In genomic region chr1:43539726-43540434, GRCh38 we compare ENCODE assay signal across 18 cellular contexts. TPM values are rescaled to one million over a fixed set of nuclear protein-coding genes. Genes with fewer than 3 reads are reported as not detected.
DNase-seq lines count a peak whose midpoint lies in the region; ATAC-seq and TF ChIP-seq lines count a peak whose summit lies in the region.
"Had no signal": no experiment of that assay in that cellular context is flagged by ENCODE, and none has a peak within 500 bp of the region (broad histone marks: within the 10 kb centered on the region; RNA-seq: fewer than 3 reads in every experiment).

No MANE protein-coding gene starts in this region.

- H3K4me3 ChIP-seq in ovary (no peak overlapping the region), thyroid gland (replicated peaks in 1 of 3) (no peak overlapping the region)
- H3K4me3 ChIP-seq: cardiac muscle cell, heart right ventricle, smooth muscle cell had no signal

- no peak for TF ChIP-seq CTCF in RWPE1 (conservative IDR thresholded peaks at IDR 0.05; ENCODE audit: low read depth)
- no peak for TF ChIP-seq CTCF in endothelial cell (IDR thresholded peaks at IDR 0.05; ENCODE audit: unreplicated experiment)
- no peak for TF ChIP-seq CTCF in ovary (IDR thresholded peaks at IDR 0.05)
- no peak for TF ChIP-seq CTCF in thyroid gland (IDR thresholded peaks at IDR 0.05)
- TF ChIP-seq CTCF in osteocyte (IDR thresholded peaks at IDR 0.05) = no peak

- H3K4me1 Mint-ChIP-seq in endothelial cell (ENCODE audit: unreplicated experiment) (peaks cover 25% of the 10 kb centered on the region), osteocyte (ENCODE audit: unreplicated experiment) (no peaks in the 10 kb centered on the region)
- H3K4me1 Mint-ChIP-seq: activated naive CD4-positive, alpha-beta T cell treated with anti-CD3 and anti-CD28 coated beads, Interleukin-2, amount 10 ng/mL, durations not matched to agents 7 days and 5 days had no signal

- no peak for ATAC-seq in HG03469 (IDR thresholded peaks at IDR 0.05; ENCODE audit: unreplicated experiment)

- H3K27ac ChIP-seq in RWPE1 (peak overlapping the region; percentile 95), ovary (peak overlapping the region; percentile 34 to 70), thyroid gland (peak overlapping the region; percentile 35 to 71 (median 56))
- H3K27ac ChIP-seq: cardiac muscle cell, heart right ventricle, neutrophil had no signal

- peak overlapping the region; percentile 25 for H3K4me3 Mint-ChIP-seq in endothelial cell (ENCODE audit: unreplicated experiment)
- H3K4me3 Mint-ChIP-seq in osteocyte (ENCODE audit: unreplicated experiment) = no peak overlapping the region
- H3K4me3 Mint-ChIP-seq: activated naive CD4-positive, alpha-beta T cell treated with anti-CD3 and anti-CD28 coated beads, Interleukin-2, amount 10 ng/mL, durations not matched to agents 7 days and 5 days had no signal

- peaks cover 18% of the 10 kb centered on the region for H3K4me1 ChIP-seq in ovary (ENCODE audit: insufficient read depth)
- H3K4me1 ChIP-seq in thyroid gland = peaks cover 25 to 62% of the 10 kb centered on the region in 2 donors

- TF ChIP-seq POLR2A in ovary (IDR thresholded peaks at IDR 0.05) (no peak), thyroid gland (IDR thresholded peaks at IDR 0.05) (no peak)

- no peak for TF ChIP-seq EP300 in ovary (IDR thresholded peaks at IDR 0.05)

- H3K27me3 Mint-ChIP-seq in endothelial cell (ENCODE audit: unreplicated experiment) (peaks cover 10% of the 10 kb centered on the region), osteocyte (ENCODE audit: unreplicated experiment) (no peaks in the 10 kb centered on the region)

- no peak overlapping the region for H3K27ac Mint-ChIP-seq in endothelial cell (ENCODE audit: unreplicated experiment)
- H3K27ac Mint-ChIP-seq in osteocyte (ENCODE audit: unreplicated experiment) = no peak overlapping the region
- H3K27ac Mint-ChIP-seq: activated naive CD4-positive, alpha-beta T cell treated with anti-CD3 and anti-CD28 coated beads, Interleukin-2, amount 10 ng/mL, durations not matched to agents 7 days and 5 days had no signal

- CTCF ChIA-PET in RWPE1 (lab: Yijun Ruan, JAX) = interaction anchor here (0.6 kb wide), 1 partner anchor 82 kb away, joined by 3 read pairs; no protein-coding TSS in a partner anchor

- H3K9me3 ChIP-seq in ovary (no peaks in the 10 kb centered on the region), thyroid gland (no peaks in the 10 kb centered on the region)
- H3K9me3 ChIP-seq: heart right ventricle, neutrophil had no signal

- intact Hi-C loops in ovary (cut with DNase I) = loop anchor here in 3 of 4 donors (5.0 to 10.0 kb wide), 5 partner anchors 105 to 507 kb away; partner anchors contain the start of genes ARTN (in 1 of the 3) and ST3GAL3 (in 1 of the 3)
- intact Hi-C loops in thyroid gland (cut with DNase I) = no loop called here

- H3K36me3 ChIP-seq in ovary (no peaks in the 10 kb centered on the region), thyroid gland (no peaks in the 10 kb centered on the region)
- H3K36me3 ChIP-seq: cardiac muscle cell, heart right ventricle, neutrophil had no signal

- POLR2A ChIA-PET in RWPE1 (lab: Yijun Ruan, JAX; ENCODE audit: low non-redundant PET) = no interaction called here

- H3K9me3 Mint-ChIP-seq in endothelial cell (ENCODE audit: unreplicated experiment) = no peaks in the 10 kb centered on the region
- H3K9me3 Mint-ChIP-seq in osteocyte (ENCODE audit: unreplicated experiment) = no peaks in the 10 kb centered on the region
- H3K9me3 Mint-ChIP-seq: activated naive CD4-positive, alpha-beta T cell treated with anti-CD3 and anti-CD28 coated beads, Interleukin-2, amount 10 ng/mL, durations not matched to agents 7 days and 5 days had no signal

- DNase-seq in RWPE1 (ENCODE audit: low spot score) = no peak
- DNase-seq in endothelial cell (ENCODE audit: low spot score) = no peak
- DNase-seq in ovary = peak in 3 of 5 donors; percentile 8 to 40 (median 33)
- DNase-seq in thyroid gland = no peak
- no peak for DNase-seq in GF-D8 (lab: John Stamatoyannopoulos, UW)
- DNase-seq in osteocyte (ENCODE audit: extremely low spot score, unreplicated experiment) = no peak
- no peak for DNase-seq in SKM-1 treated with dmso at 0.1 percent for 144 hours (lab: John Stamatoyannopoulos, UW; ENCODE audit: unreplicated experiment)
- DNase-seq: activated naive CD4-positive, alpha-beta T cell treated with anti-CD3 and anti-CD28 coated beads, Interleukin-2, amount 10 ng/mL, durations not matched to agents 7 days and 5 days; activated T-cell treated with anti-CD3 and anti-CD28 coated beads for 4 hours; effector CD4-positive, alpha-beta T cell; heart right ventricle; Karpas-422; mesenchymal stem cell; NCI-H1105 had no signal

- H3K27me3 ChIP-seq in ovary = no peaks in the 10 kb centered on the region
- no peaks in the 10 kb centered on the region for H3K27me3 ChIP-seq in thyroid gland
- H3K27me3 ChIP-seq: cardiac muscle cell, heart right ventricle had no signal

- WGBS in ovary, 3 donors = 86 to 91% (median 88%) methylated on average over 7 of the region's 7 CpGs
- WGBS in thyroid gland, 2 donors = 89 to 95% methylated on average over 6 to 7 of the region's 7 CpGs

- H3K36me3 Mint-ChIP-seq in endothelial cell (ENCODE audit: low read depth, unreplicated experiment) = peaks cover 25% of the 10 kb centered on the region
- peaks cover 5% of the 10 kb centered on the region for H3K36me3 Mint-ChIP-seq in osteocyte (ENCODE audit: unreplicated experiment)
- H3K36me3 Mint-ChIP-seq: activated naive CD4-positive, alpha-beta T cell treated with anti-CD3 and anti-CD28 coated beads, Interleukin-2, amount 10 ng/mL, durations not matched to agents 7 days and 5 days had no signal

RNA-seq across cellular contexts. Expression of gene PTPRF, which starts 9.2 kb away (rescaled TPM):
- total RNA-seq in endothelial cell (ENCODE audit: unreplicated experiment) (145 TPM), ovary (100 to 1,000 TPM in 3 of 7 donors, 10 to 100 TPM in 4; 26.3 to 165 (median 95.5) TPM), thyroid gland (10 to 100 TPM; 53.2 to 80.6 (median 71.7) TPM), osteocyte (37.3 and 45.1 TPM in 2 replicates)
- 10 to 100 TPM; 24.4 to 35.4 TPM for polyA plus RNA-seq in ovary

Comparison
In these comparisons a context has a peak if more than half of its experiments do, and no peak if none do; other contexts are left out.
1. DNase-seq: peak in ovary (3 of 5); none in RWPE1 (single experiment), endothelial cell (single experiment), thyroid gland (0 of 2), GF-D8 (single experiment), osteocyte (single experiment) and SKM-1 treated with dmso at 0.1 percent for 144 hours (single experiment).
2. Peak in every context shown above with its lines, with median percentiles within 50 percentile points of each other: H3K27ac ChIP-seq.